In the genomic region with DNA sequence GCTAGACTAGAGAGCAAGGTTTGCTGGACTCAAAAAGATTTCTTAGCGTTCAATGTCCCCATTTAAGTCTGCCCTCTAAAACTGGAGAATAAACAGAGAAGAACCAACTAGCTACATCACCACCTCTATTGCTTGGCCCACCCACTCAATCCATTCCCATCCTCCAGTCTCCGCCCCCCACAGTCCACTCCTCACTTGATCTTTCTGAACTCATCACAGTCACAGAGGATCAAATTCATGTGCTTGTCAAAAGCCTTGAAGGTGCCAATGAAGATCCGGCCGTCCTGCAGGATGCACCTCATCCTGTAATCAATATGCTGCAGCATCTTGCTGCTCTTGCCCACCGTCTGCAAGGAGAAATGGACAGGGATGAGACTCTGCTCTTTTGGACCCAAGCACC, we compare ENCODE assay signal across 10 cellular contexts. TPM values are rescaled to one million over a fixed set of nuclear protein-coding genes. Genes with fewer than 3 reads are reported as not detected.
DNase-seq lines count a peak whose midpoint lies in the region; ATAC-seq, FAIRE-seq and TF ChIP-seq lines count a peak whose summit lies in the region.
"Had no signal": no experiment of that assay in that cellular context is flagged by ENCODE, and none has a peak within 500 bp of the region (broad histone marks: within the 10 kb centered on the region; RNA-seq: fewer than 3 reads in every experiment).

No MANE protein-coding gene starts in this region.

- peak overlapping the region; percentile 80 for H3K27ac Mint-ChIP-seq in activated T-cell treated with anti-CD3 and anti-CD28 coated beads, Interleukin-2, amount 50 U/mL, for 72 hours
- peak overlapping the region; percentile 100 for H3K27ac Mint-ChIP-seq in stimulated activated effector memory CD8-positive, alpha-beta T cell treated with anti-CD3 and anti-CD28 coated beads, Interleukin-12 subunit alpha, Interleukin-12 subunit beta, amount 100 ng/mL, for 72 hours

- in situ Hi-C loops in mammary epithelial cell (cut with MboI; ENCODE audit: low sequenced_read_pairs in 2 of 2): no loop called here

- CTCF ChIA-PET in mammary epithelial cell (lab: Charles Lee; ENCODE audit: low non-redundant PET): no interaction called here

- peaks cover 0 to 4% of the 10 kb centered on the region in 2 donors for H3K9me3 Mint-ChIP-seq in activated T-cell treated with anti-CD3 and anti-CD28 coated beads, Interleukin-2, amount 50 U/mL, for 72 hours
- H3K9me3 Mint-ChIP-seq in stimulated activated effector memory CD8-positive, alpha-beta T cell treated with anti-CD3 and anti-CD28 coated beads, Interleukin-12 subunit alpha, Interleukin-12 subunit beta, amount 100 ng/mL, for 72 hours: no peaks in the 10 kb centered on the region

- H3K36me3 Mint-ChIP-seq in activated T-cell treated with anti-CD3 and anti-CD28 coated beads, Interleukin-2, amount 50 U/mL, for 72 hours (ENCODE audit: insufficient read depth in 2 of 2): peaks cover 35 to 65% of the 10 kb centered on the region in 2 donors
- peaks cover 93% of the 10 kb centered on the region for H3K36me3 Mint-ChIP-seq in stimulated activated effector memory CD8-positive, alpha-beta T cell treated with anti-CD3 and anti-CD28 coated beads, Interleukin-12 subunit alpha, Interleukin-12 subunit beta, amount 100 ng/mL, for 72 hours

- H3K4me1 Mint-ChIP-seq in activated T-cell treated with anti-CD3 and anti-CD28 coated beads, Interleukin-2, amount 50 U/mL, for 72 hours (ENCODE audit: low read depth): peaks cover 66% of the 10 kb centered on the region
- peaks cover 68% of the 10 kb centered on the region for H3K4me1 Mint-ChIP-seq in stimulated activated effector memory CD8-positive, alpha-beta T cell treated with anti-CD3 and anti-CD28 coated beads, Interleukin-12 subunit alpha, Interleukin-12 subunit beta, amount 100 ng/mL, for 72 hours

- H3K4me3 Mint-ChIP-seq in activated T-cell treated with anti-CD3 and anti-CD28 coated beads, Interleukin-2, amount 50 U/mL, for 72 hours: peak overlapping the region; percentile 99
- peak overlapping the region; percentile 97 for H3K4me3 Mint-ChIP-seq in stimulated activated effector memory CD8-positive, alpha-beta T cell treated with anti-CD3 and anti-CD28 coated beads, Interleukin-12 subunit alpha, Interleukin-12 subunit beta, amount 100 ng/mL, for 72 hours

- H3K9me3 ChIP-seq in mammary epithelial cell (replicated peaks; ENCODE audit: insufficient read depth, low read length) (no peaks in the 10 kb centered on the region), prostate gland (no peaks in the 10 kb centered on the region)

- H3K4me3 ChIP-seq in NB4 (ENCODE audit: low read depth, low read length) (peak overlapping the region; percentile 98), mammary epithelial cell (replicated peaks in 1 of 3; ENCODE audit: insufficient read depth in 1 of 3, low read depth in 2 of 3, low read length in 3 of 3) (no peak overlapping the region), prostate gland (no peak overlapping the region)

- peaks cover 79% of the 10 kb centered on the region for H3K79me2 ChIP-seq in mammary epithelial cell (ENCODE audit: insufficient read depth, low read length)

- WGBS in mammary epithelial cell (ENCODE audit: low coverage, missing lambda C conversion rate): 94% methylated on average over 5 of the region's 5 CpGs
- whole genome bisulfite sequencing in prostate gland: 84% methylated on average over 5 of the region's 5 CpGs

- no peak for DNase-seq in activated T-cell treated with anti-CD3 and anti-CD28 coated beads, Interleukin-2, amount 50 U/mL, for 72 hours
- DNase-seq in activated T-cell treated with anti-CD3 and anti-CD28 coated beads for 4 hours: no peak
- no peak for DNase-seq in NB4 (ENCODE audit: low read depth)
- DNase-seq in mammary epithelial cell: no peak
- no peak for DNase-seq in stimulated activated effector memory CD8-positive, alpha-beta T cell treated with anti-CD3 and anti-CD28 coated beads, Interleukin-12 subunit alpha, Interleukin-12 subunit beta, amount 100 ng/mL, for 72 hours (ENCODE audit: low spot score in 2 of 2)
- DNase-seq in frontal cortex (ENCODE audit: low spot score in 2 of 2): no peak
- no peak for DNase-seq in erythroblast (lab: John Stamatoyannopoulos, UW)
- DNase-seq in prostate gland (ENCODE audit: low spot score): no peak
- DNase-seq: DMS153, NCI-H1417 treated with DMSO at 0.1 percent for 48 hours had no signal

- peaks cover 51% of the 10 kb centered on the region for H3K36me3 ChIP-seq in mammary epithelial cell (ENCODE audit: insufficient read depth, low read length)
- H3K36me3 ChIP-seq in prostate gland: peaks cover 15 to 22% of the 10 kb centered on the region in 2 donors

- no peak for ATAC-seq in activated T-cell treated with anti-CD3 and anti-CD28 coated beads, Interleukin-2, amount 50 U/mL, for 72 hours (replicated peaks in 1 of 2)
- no peak for ATAC-seq in stimulated activated effector memory CD8-positive, alpha-beta T cell treated with anti-CD3 and anti-CD28 coated beads, Interleukin-12 subunit alpha, Interleukin-12 subunit beta, amount 100 ng/mL, for 72 hours

- no peak overlapping the region for H3K27ac ChIP-seq in mammary epithelial cell (ENCODE audit: insufficient read depth, low read depth, low read length)
- no peak overlapping the region for H3K27ac ChIP-seq in prostate gland

- peaks cover 19% of the 10 kb centered on the region for H3K4me1 ChIP-seq in mammary epithelial cell (ENCODE audit: insufficient read depth, low read length)
- H3K4me1 ChIP-seq in prostate gland (replicated peaks): peaks cover 9% of the 10 kb centered on the region

- H3K4me2 ChIP-seq in mammary epithelial cell (ENCODE audit: insufficient read depth, low read depth, low read length): peak overlapping the region; percentile 5

- TF ChIP-seq CTCF in NB4 (IDR thresholded peaks at IDR 0.05; ENCODE audit: low read depth, low read length): no peak
- no peak for TF ChIP-seq CTCF in mammary epithelial cell (conservative IDR thresholded peaks at IDR 0.05 in 1 of 2, IDR thresholded peaks at IDR 0.05 in 1 of 2; ENCODE audit: extremely low read depth in 1 of 2, insufficient read depth in 1 of 2, low read depth in 1 of 2, low read length in 2 of 2)
- no peak for TF ChIP-seq CTCF in prostate gland (IDR thresholded peaks at IDR 0.05)

- H4K20me1 ChIP-seq in mammary epithelial cell (ENCODE audit: insufficient read depth, low read length): peaks cover 26% of the 10 kb centered on the region

- H3K27me3 Mint-ChIP-seq in activated T-cell treated with anti-CD3 and anti-CD28 coated beads, Interleukin-2, amount 50 U/mL, for 72 hours (ENCODE audit: low read depth): no peaks in the 10 kb centered on the region

- no TSS peak for BruUV-seq in mammary epithelial cell (replicated peaks; lab: Mats Ljungman, UMichigan)

- FAIRE-seq in frontal cortex (lab: Jason Lieb, UNC): no peak

- intact Hi-C loops in mammary epithelial cell (cut with micrococcal nuclease) (no loop called here), prostate gland (cut with DNase I) (loop anchor here (5.0 kb wide), 1 partner anchor 365 kb away; a partner anchor contains a TSS)

- dilution Hi-C loops in mammary epithelial cell (cut with HindIII; ENCODE audit: low sequenced_read_pairs): loop anchor here (5.0 kb wide), 1 partner anchor 40 kb away; no protein-coding TSS in a partner anchor

- TF ChIP-seq POLR2A in NB4 (IDR thresholded peaks at IDR 0.05; ENCODE audit: extremely low read depth, insufficient read length): no peak
- no peak for TF ChIP-seq POLR2A in erythroblast (IDR thresholded peaks at IDR 0.05; ENCODE audit: low read length)
- TF ChIP-seq POLR2A in prostate gland (IDR thresholded peaks at IDR 0.05): no peak

- no peak overlapping the region for H3K9ac ChIP-seq in mammary epithelial cell (ENCODE audit: insufficient read depth, low read length)

- H3K27me3 ChIP-seq in mammary epithelial cell (ENCODE audit: insufficient read depth, low read length) (no peaks in the 10 kb centered on the region), prostate gland (replicated peaks; ENCODE audit: insufficient read depth) (no peaks in the 10 kb centered on the region)

- no peak overlapping the region for H2AFZ ChIP-seq in mammary epithelial cell (ENCODE audit: low read depth, low read length)

RNA-seq across cellular contexts. Expression of a gene that starts 3.2 kb away (rescaled TPM):
- 100 to 1,000 TPM; 286 to 329 TPM for total RNA-seq in activated T-cell treated with anti-CD3 and anti-CD28 coated beads, Interleukin-2, amount 50 U/mL, for 72 hours
- total RNA-seq in mammary epithelial cell (100 to 1,000 TPM in 1 of 2 donors, 10 to 100 TPM in 1; 90.7 to 216 TPM), frontal cortex (59.1 TPM), prostate gland (100 to 1,000 TPM; 215 to 294 TPM)
- 232 TPM for polyA plus RNA-seq in mammary epithelial cell
- 80.9 TPM for polyA minus RNA-seq in mammary epithelial cell

RNA-seq across cellular contexts. Expression of a gene that starts 41.3 kb away (rescaled TPM):
- total RNA-seq in activated T-cell treated with anti-CD3 and anti-CD28 coated beads, Interleukin-2, amount 50 U/mL, for 72 hours: 10 to 100 TPM; 12.4 to 16.4 TPM
- total RNA-seq in mammary epithelial cell (10 to 100 TPM; 12.0 to 12.9 TPM), frontal cortex (8.6 TPM), prostate gland (10 to 100 TPM in 1 of 2 donors, 1 to 10 TPM in 1; 8.0 to 10.4 TPM)
- polyA plus RNA-seq in mammary epithelial cell: 7.9 TPM
- 52.2 TPM for polyA minus RNA-seq in mammary epithelial cell
